In the genomic region with DNA sequence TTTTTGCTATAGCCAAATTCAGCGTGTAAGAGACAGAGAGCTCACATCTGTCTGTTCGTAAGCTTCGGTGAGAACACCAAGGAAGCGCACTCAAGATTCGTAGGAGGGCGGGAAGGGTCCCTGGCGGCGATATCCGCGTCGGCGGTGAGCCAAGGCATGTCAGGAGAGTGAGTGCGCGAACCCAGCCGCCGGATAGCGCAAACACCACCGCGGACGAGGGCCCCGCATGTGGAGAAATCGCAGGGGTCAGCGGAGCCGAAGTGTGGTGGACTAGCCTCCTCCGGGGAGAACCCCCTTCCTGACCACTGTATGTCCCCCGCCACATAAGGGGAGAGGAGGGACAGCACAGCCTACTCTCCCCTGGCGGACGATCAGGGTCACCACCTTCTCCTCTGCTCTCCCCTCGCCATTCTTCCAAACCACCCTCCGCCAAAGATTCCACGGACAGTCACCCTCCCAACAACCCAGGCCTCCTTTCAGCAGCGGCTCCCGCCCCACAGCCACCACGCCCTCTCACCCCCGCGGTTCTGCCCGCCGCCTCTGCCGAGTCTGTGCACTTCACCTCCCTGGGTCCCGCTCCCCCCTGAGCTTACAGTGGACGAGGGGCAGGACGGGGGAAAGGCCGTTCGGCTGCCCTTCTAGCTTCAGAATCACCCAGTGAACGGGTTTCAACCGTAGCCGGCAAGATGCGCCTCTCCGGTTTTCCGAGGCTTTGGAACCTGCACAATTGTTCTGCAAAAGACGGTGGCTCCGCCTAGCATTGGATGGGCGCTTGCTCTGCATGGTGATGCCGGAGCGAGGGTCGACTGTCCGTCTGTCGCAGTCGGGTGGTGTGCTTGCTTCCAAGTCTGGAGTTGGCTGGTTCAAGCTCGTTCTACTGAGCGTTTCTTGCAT, we compare ENCODE assay signal across 8 cellular contexts. TPM values are rescaled to one million over a fixed set of nuclear protein-coding genes. Genes with fewer than 3 reads are reported as not detected.
DNase-seq lines count a peak whose midpoint lies in the region; ATAC-seq, FAIRE-seq and TF ChIP-seq lines count a peak whose summit lies in the region.
"Not testable (repeated sequence)": the region's sequence is repeated elsewhere in the genome, so short reads cannot be mapped to it uniquely, and the experiment has no call there.

No MANE protein-coding gene starts in this region.

- not testable (repeated sequence) for H3K9me3 ChIP-seq in ectodermal cell (ENCODE audit: control insufficient read depth, low read length); lung (ENCODE audit: control insufficient read depth in 2 of 2, insufficient read depth in 1 of 2, low read length in 1 of 2); pancreas; tibial artery
- H3K9me3 ChIP-seq in right atrium auricular region: peaks cover 0 to 11% of the 10 kb centered on the region in 2 donors

- not testable (repeated sequence) for H3K27ac Mint-ChIP-seq in activated T-helper 17 cell treated with anti-CD3 and anti-CD28 coated beads, Interleukin-2, amount 50 U/mL, for 72 hours

- 1% methylated on average over 37 to 48 of the region's 61 CpGs for WGBS in ectodermal cell, 2 experiments
- WGBS in lung, 2 donors: 0 to 4% methylated on average over 30 to 55 of the region's 61 CpGs
- 2% methylated on average over 30 to 60 of the region's 61 CpGs for WGBS in pancreas, 2 donors

- H3K4me3 Mint-ChIP-seq in activated T-helper 17 cell treated with anti-CD3 and anti-CD28 coated beads, Interleukin-2, amount 50 U/mL, for 72 hours: peak overlapping the region; percentile 43

- peak; percentile 57 for ATAC-seq in SK-N-SH treated with all-trans-retinoic acid at 6 μM for 48 hours
- not testable (repeated sequence) for ATAC-seq in activated T-helper 17 cell treated with anti-CD3 and anti-CD28 coated beads, Interleukin-2, amount 50 U/mL, for 72 hours (replicated peaks)
- ATAC-seq in lung (ENCODE audit: insufficient read depth, low FRiP score): peak; percentile 27
- ATAC-seq in pancreas: peak; percentile 46 to 78 (median 62)

- peak overlapping the region; percentile 22 for H3K4me3 ChIP-seq in ectodermal cell (ENCODE audit: insufficient read depth, low read depth, low read length)
- peak overlapping the region; percentile 19 to 36 for H3K4me3 ChIP-seq in right atrium auricular region
- not testable (repeated sequence) for H3K4me3 ChIP-seq in lung
- H3K4me3 ChIP-seq in pancreas: peak overlapping the region in 2 of 4 donors; percentile 22 to 39
- H3K4me3 ChIP-seq in tibial artery: peak overlapping the region; percentile 10 to 29

- not testable (repeated sequence) for TF ChIP-seq CTCF in right atrium auricular region (IDR thresholded peaks at IDR 0.05); lung (IDR thresholded peaks at IDR 0.05; ENCODE audit: control extremely low read depth, extremely low read depth); pancreas (IDR thresholded peaks at IDR 0.05); tibial artery (IDR thresholded peaks at IDR 0.05)

- not testable (repeated sequence) for H3K36me3 Mint-ChIP-seq in activated T-helper 17 cell treated with anti-CD3 and anti-CD28 coated beads, Interleukin-2, amount 50 U/mL, for 72 hours (ENCODE audit: low read depth)

- not testable (repeated sequence) for FAIRE-seq in pancreas (lab: Jason Lieb, UNC)

- H3K9me3 Mint-ChIP-seq in activated T-helper 17 cell treated with anti-CD3 and anti-CD28 coated beads, Interleukin-2, amount 50 U/mL, for 72 hours: not testable (repeated sequence)

- peaks cover 39% of the 10 kb centered on the region for H3K27me3 Mint-ChIP-seq in activated T-helper 17 cell treated with anti-CD3 and anti-CD28 coated beads, Interleukin-2, amount 50 U/mL, for 72 hours

- H3K36me3 ChIP-seq in ectodermal cell (ENCODE audit: control insufficient read depth, insufficient read depth, low read length); right atrium auricular region; lung (ENCODE audit: control insufficient read depth in 2 of 2, insufficient read depth in 2 of 2, low read length in 2 of 2); pancreas; tibial artery: not testable (repeated sequence)

- H3K27ac ChIP-seq in ectodermal cell (ENCODE audit: insufficient read depth, low read depth, low read length, poor library complexity, severe bottlenecking); right atrium auricular region; lung (ENCODE audit: low read depth in 1 of 2, low read length in 1 of 2); pancreas; tibial artery: not testable (repeated sequence)

- not testable (repeated sequence) for H3K4me1 ChIP-seq in ectodermal cell (ENCODE audit: control insufficient read depth, insufficient read depth, low read length); right atrium auricular region; lung (ENCODE audit: control insufficient read depth in 2 of 2, insufficient read depth in 2 of 2, low read length in 2 of 2); pancreas; tibial artery

- DNase-seq in DMS53 (lab: John Stamatoyannopoulos, UW) (peak; percentile 15), pancreas (peak in 1 of 6 donors; percentile 15)
- DNase-seq in right atrium auricular region (ENCODE audit: low spot score); lung (ENCODE audit: low spot score); tibial artery: not testable (repeated sequence)

- not testable (repeated sequence) for H3K4me1 Mint-ChIP-seq in activated T-helper 17 cell treated with anti-CD3 and anti-CD28 coated beads, Interleukin-2, amount 50 U/mL, for 72 hours

- H3K27me3 ChIP-seq in ectodermal cell (ENCODE audit: control insufficient read depth, insufficient read depth, low read length, poor library complexity, severe bottlenecking) (peaks cover 70% of the 10 kb centered on the region), pancreas (peaks cover 0 to 16% (median 0%) of the 10 kb centered on the region in 4 donors), tibial artery (peaks cover 0 to 40% of the 10 kb centered on the region in 2 donors)
- not testable (repeated sequence) for H3K27me3 ChIP-seq in right atrium auricular region; lung (ENCODE audit: control insufficient read depth, insufficient read depth)

- intact Hi-C loops in pancreas (cut with DNase I); tibial artery (cut with DNase I; ENCODE audit: low total_unique reads): not testable (repeated sequence)

RNA-seq across cellular contexts. Expression of a gene that starts 6.2 kb away (rescaled TPM):
- 1 to 10 TPM; 2.9 to 4.0 TPM for total RNA-seq in activated T-helper 17 cell treated with anti-CD3 and anti-CD28 coated beads, Interleukin-2, amount 50 U/mL, for 72 hours
- 0.37 TPM for polyA plus RNA-seq in ectodermal cell (2013, experiment 1 of 4)
- 0.39 TPM for polyA plus RNA-seq in ectodermal cell (2013, experiment 2 of 4)
- 0.48 TPM for polyA plus RNA-seq in ectodermal cell (2013, experiment 3 of 4)
- polyA plus RNA-seq in ectodermal cell (2013, experiment 4 of 4): 0.57 TPM
- total RNA-seq in right atrium auricular region: 1 to 10 TPM in 1 of 2 donors, under 1 TPM in 1; 0.59 to 1.1 TPM
- 1 to 10 TPM; 2.1 to 4.6 TPM for total RNA-seq in lung
- under 1 TPM; 0.63 to 0.96 TPM for polyA plus RNA-seq in lung
- total RNA-seq in pancreas: 1 to 10 TPM; 1.5 to 3.5 (median 2.1) TPM
- 1 to 10 TPM in 1 of 2 donors, under 1 TPM in 1; 0.66 to 1.1 TPM for polyA plus RNA-seq in pancreas
